8 cellular contexts compared by ENCODE assay signal in the genomic region with DNA sequence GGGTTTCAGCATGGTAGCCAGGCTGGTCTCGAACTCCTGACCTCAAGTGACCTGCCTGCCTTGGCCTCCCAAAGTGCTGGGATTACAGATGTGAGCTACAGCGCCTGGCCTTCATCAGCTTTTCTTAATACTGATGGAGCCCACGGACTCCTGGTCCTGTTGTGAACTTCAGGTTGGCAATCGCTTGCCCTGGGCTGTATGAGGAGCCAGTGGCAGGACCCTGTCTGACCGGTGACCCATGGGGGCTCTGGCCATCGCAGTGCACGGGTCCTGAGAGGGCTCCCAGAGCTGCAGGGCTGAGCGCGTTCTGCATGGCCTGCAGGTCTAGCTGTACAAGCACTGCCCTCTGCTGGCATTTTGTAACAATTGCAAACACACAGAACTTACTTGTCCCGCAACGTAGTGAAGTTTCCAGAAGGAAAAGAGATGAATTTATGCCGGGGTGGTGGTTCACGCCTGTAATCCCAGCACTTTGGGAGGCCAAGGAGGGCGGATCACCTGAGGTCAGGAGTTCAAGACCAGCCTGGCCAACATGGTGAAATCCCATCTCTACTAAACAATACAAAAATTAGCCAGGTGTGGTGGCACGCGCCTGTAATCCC. TPM values are rescaled to one million over a fixed set of nuclear protein-coding genes. Genes with fewer than 3 reads are reported as not detected.
DNase-seq lines count a peak whose midpoint lies in the region; ATAC-seq and TF ChIP-seq lines count a peak whose summit lies in the region.
"Not testable (repeated sequence)": the region's sequence is repeated elsewhere in the genome, so short reads cannot be mapped to it uniquely, and the experiment has no call there.

No MANE protein-coding gene starts in this region.

- peak; percentile 78 for ATAC-seq in GM21619 (IDR thresholded peaks at IDR 0.05; ENCODE audit: unreplicated experiment)

- DNase-seq in DMS53 treated with DMSO at 0.1 percent for 48 hours (lab: John Stamatoyannopoulos, UW; ENCODE audit: unreplicated experiment) (peak; percentile 41), epithelial cell of esophagus (ENCODE audit: low read depth) (peak; percentile 75), lung microvascular endothelial cell (ENCODE audit: low read depth in 2 of 2) (peak; percentile 83 to 87)
- peak; percentile 70 for DNase-seq in Jurkat, Clone E6-1 (ENCODE audit: low read depth, low spot score)
- DNase-seq in activated CD8-positive, alpha-beta memory T cell treated with anti-CD3 and anti-CD28 coated beads, Interleukin-2, amount 50 U/mL, for 4 hours: peak; percentile 61
- DNase-seq in stimulated activated naive CD4-positive, alpha-beta T cell (lab: John Stamatoyannopoulos, UW): peak; percentile 25 to 69 (median 37)

- H3K4me3 ChIP-seq in Jurkat, Clone E6-1 (ENCODE audit: low read length); OCI-LY3 (ENCODE audit: low read length); epithelial cell of esophagus (ENCODE audit: low read length): not testable (repeated sequence)

- H3K27ac ChIP-seq in OCI-LY3 (ENCODE audit: low read length): not testable (repeated sequence)

- not testable (repeated sequence) for H3K27me3 ChIP-seq in OCI-LY3 (ENCODE audit: low read depth, low read length)

- H4K20me1 ChIP-seq in OCI-LY3 (ENCODE audit: insufficient read depth, low read length): not testable (repeated sequence)

- not testable (repeated sequence) for H2AFZ ChIP-seq in OCI-LY3 (ENCODE audit: low read depth, low read length)

- not testable (repeated sequence) for H3K9me3 ChIP-seq in OCI-LY3 (ENCODE audit: insufficient read depth, low read length)

- not testable (repeated sequence) for H3K36me3 ChIP-seq in OCI-LY3 (replicated peaks; ENCODE audit: low read depth, low read length)

- not testable (repeated sequence) for H3K79me2 ChIP-seq in OCI-LY3 (ENCODE audit: low read length)

- peak overlapping the region; percentile 39 for H3K4me2 ChIP-seq in OCI-LY3 (ENCODE audit: low read length)

- not testable (repeated sequence) for H3K4me1 ChIP-seq in OCI-LY3 (ENCODE audit: low read length)

- not testable (repeated sequence) for H3K9ac ChIP-seq in OCI-LY3 (ENCODE audit: low read length)

- TF ChIP-seq CTCF in OCI-LY3 (IDR thresholded peaks at IDR 0.05; ENCODE audit: low read depth, low read length): peak; percentile 64
- TF ChIP-seq CTCF in epithelial cell of esophagus (IDR thresholded peaks at IDR 0.05; ENCODE audit: insufficient read depth, low read depth, low read length, missing control alignments): peak; percentile 76

RNA-seq across cellular contexts. Expression of gene MPC1, which starts 18.0 kb away (rescaled TPM):
- 81.4 TPM for polyA plus RNA-seq in Jurkat, Clone E6-1 (2012; ENCODE audit: insufficient read depth, insufficient read length)
- 15.3 and 18.1 TPM in 2 replicates for total RNA-seq in lung microvascular endothelial cell

RNA-seq across cellular contexts. Expression of gene SFT2D1, which starts 58.4 kb away (rescaled TPM):
- 87.3 TPM for polyA plus RNA-seq in Jurkat, Clone E6-1 (2012; ENCODE audit: insufficient read depth, insufficient read length)
- total RNA-seq in lung microvascular endothelial cell: 19.2 and 19.8 TPM in 2 replicates
